9 cellular contexts compared by ENCODE assay signal in the genomic region with DNA sequence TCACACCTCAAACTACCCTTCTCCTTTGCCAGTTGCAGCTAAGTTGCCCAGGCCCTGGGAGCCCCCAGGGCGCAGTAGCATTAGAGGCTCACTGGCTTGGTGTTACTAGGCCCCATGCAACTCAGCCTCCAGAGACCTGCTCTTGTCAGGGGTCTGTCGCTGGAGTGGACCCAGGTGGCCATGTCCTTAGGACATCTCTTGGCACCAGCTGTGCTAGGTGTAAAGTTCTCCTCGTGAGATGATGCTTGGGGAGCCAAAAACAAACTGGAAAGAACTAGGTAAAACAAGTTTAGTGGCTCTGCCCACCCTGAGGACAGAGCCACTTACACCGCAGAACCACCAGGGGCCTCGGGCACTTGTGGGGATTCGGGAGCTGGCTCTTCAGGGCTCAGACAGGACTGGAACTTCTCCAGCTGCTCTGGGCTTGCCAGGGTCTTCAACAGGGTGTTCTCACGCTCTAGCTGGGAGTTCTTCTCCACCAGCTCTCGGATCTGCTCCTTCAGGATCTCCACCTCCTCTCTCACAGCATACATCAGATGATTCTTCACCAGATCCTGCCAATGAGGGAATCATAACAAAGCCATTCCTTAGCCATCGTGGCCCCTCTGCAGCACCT.
DNase-seq lines count a peak whose midpoint lies in the region; ATAC-seq, FAIRE-seq and TF ChIP-seq lines count a peak whose summit lies in the region.
"Had no signal": no experiment of that assay in that cellular context is flagged by ENCODE, and none has a peak within 500 bp of the region (broad histone marks: within the 10 kb centered on the region; RNA-seq: fewer than 3 reads in every experiment).

No MANE protein-coding gene starts in this region.

- no peak for TF ChIP-seq POLR2A in vagina (IDR thresholded peaks at IDR 0.05)

- H3K36me3 ChIP-seq in bronchial epithelial cell (ENCODE audit: control insufficient read depth, insufficient read depth, low read length) (peaks cover 14% of the 10 kb centered on the region), mucosa of rectum (ENCODE audit: control insufficient read depth in 2 of 2, insufficient read depth in 2 of 2, low read length in 2 of 2) (peaks cover 0 to 4% of the 10 kb centered on the region in 2 donors), vagina (peaks cover 0 to 27% of the 10 kb centered on the region in 2 donors)

- H3K27me3 ChIP-seq in bronchial epithelial cell (ENCODE audit: control insufficient read depth, insufficient read depth, low read length) (no peaks in the 10 kb centered on the region), mucosa of rectum (ENCODE audit: control insufficient read depth in 2 of 2, insufficient read depth in 2 of 2, low read length in 2 of 2) (no peaks in the 10 kb centered on the region), vagina (no peaks in the 10 kb centered on the region)

- H3K4me1 ChIP-seq in mucosa of rectum (ENCODE audit: control insufficient read depth in 2 of 2, insufficient read depth in 2 of 2, low read length in 2 of 2) = peaks cover 18 to 21% of the 10 kb centered on the region in 2 donors
- H3K4me1 ChIP-seq in vagina = peaks cover 35% of the 10 kb centered on the region

- peak; percentile 67 for DNase-seq in cardiac septum (ENCODE audit: low spot score)
- DNase-seq in left ventricle myocardium superior = no peak
- DNase-seq in bronchial epithelial cell (ENCODE audit: low read depth) = no peak
- no peak for DNase-seq in vagina (ENCODE audit: extremely low spot score in 2 of 2)
- no peak for DNase-seq in SIG-M5 (lab: John Stamatoyannopoulos, UW)
- no peak for DNase-seq in NCI-H2107 treated with DMSO at 0.1 percent for 48 hours (lab: John Stamatoyannopoulos, UW; ENCODE audit: unreplicated experiment)
- DNase-seq: T1000 had no signal

- TF ChIP-seq CTCF in bronchial epithelial cell (IDR thresholded peaks at IDR 0.05; ENCODE audit: insufficient read depth, low read length, severe bottlenecking) (peak; percentile 11), vagina (IDR thresholded peaks at IDR 0.05) (peak in 1 of 3 experiments; percentile 24)

- H3K4me3 ChIP-seq in bronchial epithelial cell (ENCODE audit: low read depth, low read length) = no peak overlapping the region
- H3K4me3 ChIP-seq in mucosa of rectum (ENCODE audit: low read length in 2 of 2) = peak overlapping the region; percentile 77 to 81
- peak overlapping the region; percentile 61 to 78 for H3K4me3 ChIP-seq in vagina

- H3K9ac ChIP-seq in mucosa of rectum (ENCODE audit: low read depth in 1 of 2, low read length in 2 of 2) = peak overlapping the region; percentile 63 to 82

- ATAC-seq in left ventricle myocardium superior (no peak), GM18868 (IDR thresholded peaks at IDR 0.05; ENCODE audit: unreplicated experiment) (no peak)

- peak overlapping the region; percentile 91 to 93 for H3K27ac ChIP-seq in mucosa of rectum (ENCODE audit: low read depth in 2 of 2, low read length in 2 of 2)
- H3K27ac ChIP-seq in vagina = peak overlapping the region; percentile 98

- no peak for FAIRE-seq in bronchial epithelial cell (lab: Jason Lieb, UNC)

- H3K9me3 ChIP-seq in mucosa of rectum (ENCODE audit: control insufficient read depth in 2 of 2, low read length in 2 of 2) (no peaks in the 10 kb centered on the region), vagina (no peaks in the 10 kb centered on the region)

- intact Hi-C loops in cardiac septum (cut with DNase I) = loop anchor here (2.0 kb wide), 1 partner anchor 38 kb away; no protein-coding TSS in a partner anchor
- intact Hi-C loops in left ventricle myocardium superior (cut with micrococcal nuclease) = no loop called here
- intact Hi-C loops in vagina (cut with DNase I) = no loop called here
